16 cellular contexts compared by ENCODE assay signal in the genomic region with DNA sequence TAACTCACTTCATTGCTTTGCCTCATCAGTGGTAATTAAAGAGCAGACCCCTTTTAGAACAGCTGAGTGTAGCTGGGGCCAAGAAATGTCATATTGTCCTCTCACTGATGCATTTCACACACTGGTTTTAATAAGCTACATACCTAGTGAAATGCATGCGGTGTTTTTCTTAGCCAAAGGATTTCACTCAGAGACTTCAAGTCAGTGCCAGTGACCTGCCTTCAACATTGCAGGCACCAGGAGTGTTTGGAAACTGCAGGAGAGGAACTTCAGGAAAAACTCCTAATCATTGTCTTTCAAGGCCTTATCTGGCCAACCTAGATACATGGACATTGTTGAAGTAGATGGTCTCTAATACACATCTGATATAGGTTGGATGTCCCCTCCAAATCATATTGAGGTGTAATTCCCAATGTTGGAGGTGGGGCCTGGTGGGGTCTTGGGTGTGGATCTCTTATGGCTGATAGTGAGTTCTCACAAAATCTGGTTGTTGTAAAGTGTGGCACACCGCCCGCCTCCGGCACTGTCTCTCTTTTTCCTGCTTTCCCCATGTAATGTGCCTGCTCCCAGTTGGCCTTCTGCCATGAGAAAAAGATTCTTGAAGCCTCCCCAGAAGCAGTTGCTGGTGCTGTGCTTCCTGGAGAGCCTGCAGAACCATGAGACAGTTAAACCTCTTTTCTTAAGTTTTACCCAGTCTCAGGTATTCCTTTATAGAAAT.
DNase-seq lines count a peak whose midpoint lies in the region; ATAC-seq and TF ChIP-seq lines count a peak whose summit lies in the region.
"Had no signal": no experiment of that assay in that cellular context is flagged by ENCODE, and none has a peak within 500 bp of the region (broad histone marks: within the 10 kb centered on the region; RNA-seq: fewer than 3 reads in every experiment).

No MANE protein-coding gene starts in this region.

- no peaks in the 10 kb centered on the region for H3K79me2 ChIP-seq in mammary epithelial cell (ENCODE audit: insufficient read depth, low read length)

- WGBS in esophagus muscularis mucosa, result 67% methylated on average over 4 of the region's 4 CpGs
- 62 to 74% methylated on average over 4 of the region's 4 CpGs for WGBS in aorta, 2 donors
- WGBS in mammary epithelial cell (ENCODE audit: low coverage, missing lambda C conversion rate), result 80% methylated on average over 4 of the region's 4 CpGs

- no peaks in the 10 kb centered on the region for H3K27me3 ChIP-seq in esophagus muscularis mucosa
- no peaks in the 10 kb centered on the region for H3K27me3 ChIP-seq in gastrocnemius medialis
- no peaks in the 10 kb centered on the region for H3K27me3 ChIP-seq in aorta (ENCODE audit: control insufficient read depth in 1 of 2, insufficient read depth in 2 of 2, low read length in 1 of 2)
- H3K27me3 ChIP-seq in mammary epithelial cell (ENCODE audit: insufficient read depth, low read length), result no peaks in the 10 kb centered on the region

- H3K9ac ChIP-seq in mammary epithelial cell (ENCODE audit: insufficient read depth, low read length), result no peak overlapping the region

- ATAC-seq in gastrocnemius medialis (peak; percentile 35 to 64), aorta (ENCODE audit: low FRiP score) (peak; percentile 22), GM19023 (IDR thresholded peaks at IDR 0.05; ENCODE audit: unreplicated experiment) (no peak)
- ATAC-seq: A549, GM23338 had no signal

- in situ Hi-C loops in gastrocnemius medialis (cut with MboI; ENCODE audit: low sequenced_read_pairs in 4 of 4), result no loop called here
- in situ Hi-C loops in mammary epithelial cell (cut with MboI; ENCODE audit: low sequenced_read_pairs in 2 of 2), result no loop called here
- in situ Hi-C loops in KBM-7 (cut with MboI; ENCODE audit: low pct_unique_long_range_greater_than_20kb, low sequenced_read_pairs), result no loop called here

- intact Hi-C loops in esophagus muscularis mucosa (cut with DNase I) (no loop called here), gastrocnemius medialis (cut with DNase I; ENCODE audit: low total_unique reads) (no loop called here), aorta (cut with DNase I) (loop anchor here in 1 of 2 donors (10.0 kb wide), 1 partner anchor 1961 kb away; a partner anchor contains a TSS), mammary epithelial cell (cut with micrococcal nuclease) (no loop called here)

- H2AFZ ChIP-seq in mammary epithelial cell (ENCODE audit: low read depth, low read length), result no peak overlapping the region
- H2AFZ ChIP-seq: GM23338 had no signal

- no peak overlapping the region for H3K4me3 ChIP-seq in esophagus muscularis mucosa
- no peak overlapping the region for H3K4me3 ChIP-seq in gastrocnemius medialis
- H3K4me3 ChIP-seq in aorta (ENCODE audit: low read length in 2 of 2), result no peak overlapping the region
- no peak overlapping the region for H3K4me3 ChIP-seq in mammary epithelial cell (replicated peaks in 1 of 3; ENCODE audit: insufficient read depth in 1 of 3, low read depth in 2 of 3, low read length in 3 of 3)
- H3K4me3 ChIP-seq: A549, GM23338 had no signal

- no peak for TF ChIP-seq EP300 in esophagus muscularis mucosa (IDR thresholded peaks at IDR 0.05)

- TF ChIP-seq POLR2A in esophagus muscularis mucosa (IDR thresholded peaks at IDR 0.05; ENCODE audit: low read depth), result no peak
- no peak for TF ChIP-seq POLR2A in gastrocnemius medialis (IDR thresholded peaks at IDR 0.05)

- H3K4me2 ChIP-seq in mammary epithelial cell (ENCODE audit: insufficient read depth, low read depth, low read length), result no peak overlapping the region
- H3K4me2 ChIP-seq: A549, GM23338 had no signal

- H3K9me3 ChIP-seq in esophagus muscularis mucosa (no peaks in the 10 kb centered on the region), gastrocnemius medialis (no peaks in the 10 kb centered on the region), aorta (ENCODE audit: control insufficient read depth, low read length) (no peaks in the 10 kb centered on the region), mammary epithelial cell (replicated peaks; ENCODE audit: insufficient read depth, low read length) (no peaks in the 10 kb centered on the region)
- H3K9me3 ChIP-seq: A549, Caco-2 had no signal

- no peak for TF ChIP-seq CTCF in esophagus muscularis mucosa (IDR thresholded peaks at IDR 0.05)
- no peak for TF ChIP-seq CTCF in gastrocnemius medialis (IDR thresholded peaks at IDR 0.05 in 4 of 5, conservative IDR thresholded peaks at IDR 0.05 in 1 of 5)
- no peak for TF ChIP-seq CTCF in mammary epithelial cell (conservative IDR thresholded peaks at IDR 0.05 in 1 of 2, IDR thresholded peaks at IDR 0.05 in 1 of 2; ENCODE audit: extremely low read depth in 1 of 2, insufficient read depth in 1 of 2, low read depth in 1 of 2, low read length in 2 of 2)

- BruUV-seq in mammary epithelial cell (replicated peaks; lab: Mats Ljungman, UMichigan), result no TSS peak

- CTCF ChIA-PET in mammary epithelial cell (lab: Charles Lee; ENCODE audit: low non-redundant PET), result no interaction called here

- no peaks in the 10 kb centered on the region for H4K20me1 ChIP-seq in mammary epithelial cell (ENCODE audit: insufficient read depth, low read length)

- peak; percentile 3 for DNase-seq in HT-29 (ENCODE audit: low spot score)
- no peak for DNase-seq in esophagus muscularis mucosa (ENCODE audit: extremely low spot score)
- no peak for DNase-seq in gastrocnemius medialis
- no peak for DNase-seq in aorta
- no peak for DNase-seq in mammary epithelial cell
- no peak for DNase-seq in KBM-7
- DNase-seq: AML-193; Caco-2; CD4-positive, alpha-beta T cell; GDM1; HCEC 1CT had no signal

- H3K4me1 ChIP-seq in esophagus muscularis mucosa (peaks cover 0 to 40% (median 21%) of the 10 kb centered on the region in 4 donors), gastrocnemius medialis (peaks cover 8 to 17% of the 10 kb centered on the region in 2 donors), aorta (ENCODE audit: control insufficient read depth in 1 of 2, insufficient read depth in 2 of 2, low read length in 2 of 2) (peaks cover 0 to 6% of the 10 kb centered on the region in 2 donors), mammary epithelial cell (ENCODE audit: insufficient read depth, low read length) (no peaks in the 10 kb centered on the region)
- H3K4me1 ChIP-seq: A549, Caco-2 had no signal

- H3K36me3 ChIP-seq in esophagus muscularis mucosa, result no peaks in the 10 kb centered on the region
- H3K36me3 ChIP-seq in gastrocnemius medialis, result no peaks in the 10 kb centered on the region
- no peaks in the 10 kb centered on the region for H3K36me3 ChIP-seq in aorta (ENCODE audit: control insufficient read depth in 1 of 2, insufficient read depth in 2 of 2, low read length in 1 of 2)
- H3K36me3 ChIP-seq in mammary epithelial cell (ENCODE audit: insufficient read depth, low read length), result no peaks in the 10 kb centered on the region

- H3K27ac ChIP-seq in esophagus muscularis mucosa (replicated peaks in 1 of 4) (peak overlapping the region; percentile 55 to 74 (median 60)), gastrocnemius medialis (peak overlapping the region; percentile 48 to 79 (median 72)), aorta (ENCODE audit: low read depth in 1 of 2, low read length in 2 of 2) (no peak overlapping the region), mammary epithelial cell (ENCODE audit: insufficient read depth, low read depth, low read length) (no peak overlapping the region)
- H3K27ac ChIP-seq: 22Rv1, A549, C4-2B had no signal

- dilution Hi-C loops in mammary epithelial cell (cut with HindIII; ENCODE audit: low sequenced_read_pairs), result no loop called here

Comparison
In these comparisons a context has a peak if more than half of its experiments do, and no peak if none do; other contexts are left out.
1. H3K27ac ChIP-seq: peak in esophagus muscularis mucosa (4 of 4) and gastrocnemius medialis (4 of 4); none in aorta (0 of 2) and mammary epithelial cell (single experiment).